In genomic region chr10:79988199-79988598, GRCh38 we compare ENCODE assay signal across 11 cellular contexts. TPM values are rescaled to one million over a fixed set of nuclear protein-coding genes. Genes with fewer than 3 reads are reported as not detected.
"Had no signal": no experiment of that assay in that cellular context is flagged by ENCODE, and none has a peak within 500 bp of the region (broad histone marks: within the 10 kb centered on the region; RNA-seq: fewer than 3 reads in every experiment).

No MANE protein-coding gene starts in this region.

RNA-seq across cellular contexts. Expression of gene SFTPD, which starts 39.3 kb away (rescaled TPM):
- total RNA-seq: activated CD4-positive, alpha-beta memory T cell treated with anti-CD3 and anti-CD28 coated beads, Interleukin-2, amount 10 ng/mL, durations not matched to agents 7 days and 5 days; activated CD4-positive, alpha-beta T cell treated with anti-CD3 and anti-CD28 coated beads for 36 hours; activated CD4-positive, alpha-beta T cell treated with anti-CD3 and anti-CD28 coated beads, Interleukin-2, amount 10 ng/mL, durations not matched to agents 24 days and 14 days; activated CD4-positive, alpha-beta T cell treated with anti-CD3 and anti-CD28 coated beads, Interleukin-2, amount 10 ng/mL, durations not matched to agents 7 days and 5 days; activated CD8-positive, alpha-beta memory T cell treated with anti-CD3 and anti-CD28 coated beads for 36 hours; activated CD8-positive, alpha-beta memory T cell treated with anti-CD3 and anti-CD28 coated beads, Interleukin-2, amount 10 ng/mL, durations not matched to agents 7 days and 5 days; activated CD8-positive, alpha-beta T cell treated with anti-CD3 and anti-CD28 coated beads for 36 hours; activated CD8-positive, alpha-beta T cell treated with anti-CD3 and anti-CD28 coated beads, Interleukin-2, amount 10 ng/mL, durations not matched to agents 7 days and 5 days; T-helper 1 cell treated with Interleukin-12 subunit alpha and Interleukin-12 subunit beta and Interleukin-4 antibody, amounts not matched to agents 30 ng/mL and 1 ng/mL, for 36 hours; T-helper 17 cell; T-helper 2 cell treated with Interferon-gamma antibody and Interleukin-4, amounts not matched to agents 100 ng/mL and 5 ng/mL, for 36 hours had no signal
